ENCODE assay signal across 1 cellular context in the genomic region with DNA sequence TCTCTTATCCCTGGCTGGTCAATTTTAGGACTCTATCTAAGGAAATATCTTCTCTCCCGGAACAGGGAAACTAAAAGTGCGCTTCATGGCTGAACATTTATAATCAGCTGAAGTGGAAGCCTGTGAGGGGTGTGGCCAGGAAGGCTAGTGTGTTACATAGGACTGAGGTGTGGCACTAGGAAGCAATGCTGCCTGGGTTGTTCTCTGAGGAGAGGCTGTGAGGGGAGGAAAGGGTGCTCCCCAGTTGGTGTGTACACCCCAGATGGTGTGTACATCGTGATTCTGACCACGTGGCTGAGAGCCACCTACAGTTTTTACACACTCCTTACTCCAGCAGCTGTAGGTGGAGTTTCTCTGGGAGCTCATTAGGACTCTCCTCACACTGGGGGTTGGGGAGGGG.
TF ChIP-seq lines count a peak whose summit lies in the region.

No MANE protein-coding gene starts in this region.

TF ChIP-seq in HCT116, 20 proteins besides CTCF, POLR2A, EP300 and RAD21 (continued from another document):
- TF ChIP-seq SIN3A (IDR thresholded peaks at IDR 0.05; ENCODE audit: low read depth) (no peak), EZH2 (IDR thresholded peaks at IDR 0.05) (no peak), REST (IDR thresholded peaks at IDR 0.05; ENCODE audit: low read depth) (no peak), YY1 (IDR thresholded peaks at IDR 0.05; ENCODE audit: extremely low read depth, insufficient replicate concordance, low read depth, low read length) (no peak), EGR1 (IDR thresholded peaks at IDR 0.05; ENCODE audit: low read depth) (no peak), CEBPB (IDR thresholded peaks at IDR 0.05; ENCODE audit: low read depth) (no peak), EZH2phosphoT487 (IDR thresholded peaks at IDR 0.05; ENCODE audit: borderline replicate concordance) (no peak), ZBTB33 (IDR thresholded peaks at IDR 0.05; ENCODE audit: extremely low read depth, insufficient replicate concordance, low read length) (no peak), TCF7L2 (IDR thresholded peaks at IDR 0.05; ENCODE audit: borderline replicate concordance, extremely low read depth, insufficient read depth, insufficient read length) (no peak)
- TF ChIP-seq, protein P1, sequence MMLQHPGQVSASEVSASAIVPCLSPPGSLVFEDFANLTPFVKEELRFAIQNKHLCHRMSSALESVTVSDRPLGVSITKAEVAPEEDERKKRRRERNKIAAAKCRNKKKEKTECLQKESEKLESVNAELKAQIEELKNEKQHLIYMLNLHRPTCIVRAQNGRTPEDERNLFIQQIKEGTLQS (IDR thresholded peaks at IDR 0.05), result no peak
